2 cellular contexts compared by ENCODE assay signal in the genomic region with DNA sequence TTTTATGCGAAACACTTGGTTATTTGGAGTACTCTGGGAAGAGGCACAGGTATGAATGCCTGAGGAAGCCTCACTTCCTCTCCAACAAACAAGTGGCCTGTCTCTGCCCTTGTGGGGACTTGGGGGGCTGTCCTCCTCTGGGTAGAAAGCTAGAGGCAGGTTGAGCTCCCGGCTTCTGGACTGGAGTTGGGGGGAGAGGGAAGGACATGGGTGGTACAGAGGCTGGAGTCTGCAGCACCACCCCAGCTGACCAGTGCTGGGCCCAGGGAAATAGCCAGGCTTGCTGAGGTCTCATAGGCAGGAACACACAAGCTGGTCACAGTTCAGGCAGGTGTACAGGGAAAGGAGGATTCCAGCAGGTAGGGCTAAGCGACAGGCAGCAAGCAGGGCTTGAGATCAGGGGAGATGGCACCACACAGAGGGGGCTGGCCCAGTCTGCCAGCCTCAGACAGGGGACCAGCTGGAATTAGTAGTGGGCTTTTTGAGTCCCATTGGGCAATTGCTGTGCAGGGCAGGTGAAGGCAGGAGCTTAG.
TF ChIP-seq lines count a peak whose summit lies in the region.

No MANE protein-coding gene starts in this region.

TF ChIP-seq in IMR-90, 13 proteins besides CTCF, POLR2A, EP300 and RAD21:
- TF ChIP-seq NFE2L2 (IDR thresholded peaks at IDR 0.05; ENCODE audit: low read depth, low read length) (no peak), MXI1 (IDR thresholded peaks at IDR 0.05; ENCODE audit: borderline replicate concordance, low read depth, low read length) (no peak), BHLHE40 (IDR thresholded peaks at IDR 0.05; ENCODE audit: low read depth, low read length) (no peak), RFX5 (IDR thresholded peaks at IDR 0.05; ENCODE audit: low read depth, low read length) (no peak), CEBPB (IDR thresholded peaks at IDR 0.05; ENCODE audit: low read depth, low read length) (no peak), MAFK (IDR thresholded peaks at IDR 0.05; ENCODE audit: low read depth, low read length) (no peak), RCOR1 (IDR thresholded peaks at IDR 0.05; ENCODE audit: insufficient replicate concordance, low read length) (no peak), FOS (IDR thresholded peaks at IDR 0.05; ENCODE audit: low read depth, low read length) (no peak), CHD1 (IDR thresholded peaks at IDR 0.05; ENCODE audit: low read depth, low read length) (no peak), MAZ (IDR thresholded peaks at IDR 0.05; ENCODE audit: borderline replicate concordance, low read depth, low read length) (no peak), SMC3 (IDR thresholded peaks at IDR 0.05; ENCODE audit: low read depth, low read length) (no peak), ELK1 (IDR thresholded peaks at IDR 0.05; ENCODE audit: borderline replicate concordance, low read depth, low read length) (no peak)
- TF ChIP-seq, protein P1, sequence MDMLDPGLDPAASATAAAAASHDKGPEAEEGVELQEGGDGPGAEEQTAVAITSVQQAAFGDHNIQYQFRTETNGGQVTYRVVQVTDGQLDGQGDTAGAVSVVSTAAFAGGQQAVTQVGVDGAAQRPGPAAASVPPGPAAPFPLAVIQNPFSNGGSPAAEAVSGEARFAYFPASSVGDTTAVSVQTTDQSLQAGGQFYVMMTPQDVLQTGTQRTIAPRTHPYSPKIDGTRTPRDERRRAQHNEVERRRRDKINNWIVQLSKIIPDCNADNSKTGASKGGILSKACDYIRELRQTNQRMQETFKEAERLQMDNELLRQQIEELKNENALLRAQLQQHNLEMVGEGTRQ (IDR thresholded peaks at IDR 0.05; ENCODE audit: low read depth, low read length): no peak

TF ChIP-seq in H1, 55 proteins besides CTCF, POLR2A, EP300 and RAD21:
- TF ChIP-seq GABPA (IDR thresholded peaks at IDR 0.05; ENCODE audit: borderline replicate concordance, insufficient read depth, low read length) (no peak), TAF7 (optimal IDR thresholded peaks at IDR 0.05; ENCODE audit: borderline replicate concordance, low read depth, low read length) (no peak), EZH2 (IDR thresholded peaks at IDR 0.05; ENCODE audit: low read depth, low read length, severe bottlenecking) (no peak), CTBP2 (IDR thresholded peaks at IDR 0.05; ENCODE audit: borderline replicate concordance, insufficient read depth, insufficient read length, low read length) (no peak), SIN3A (conservative IDR thresholded peaks at IDR 0.05 in 1 of 2, IDR thresholded peaks at IDR 0.05 in 1 of 2; ENCODE audit: low read depth in 1 of 2, low read length in 2 of 2) (no peak), CBX5 (IDR thresholded peaks at IDR 0.05; ENCODE audit: low read depth, low read length) (no peak), PHF8 (conservative IDR thresholded peaks at IDR 0.05; ENCODE audit: low read depth, low read length) (no peak), ZNF274 (IDR thresholded peaks at IDR 0.05; ENCODE audit: borderline replicate concordance, extremely low read depth, low read length) (no peak), SP2 (IDR thresholded peaks at IDR 0.05; ENCODE audit: low read length) (no peak), MAFK (IDR thresholded peaks at IDR 0.05; ENCODE audit: low read depth, low read length) (no peak)
